In genomic region chr13:38582133-38582532, GRCh38 we compare ENCODE assay signal across 8 cellular contexts.
DNase-seq lines count a peak whose midpoint lies in the region; ATAC-seq, FAIRE-seq and TF ChIP-seq lines count a peak whose summit lies in the region.

No MANE protein-coding gene starts in this region.

- in situ Hi-C loops in GM12878 (cut with MboI): no loop called here

- no peak overlapping the region for H3K4me2 ChIP-seq in GM12878 (ENCODE audit: control insufficient read depth, insufficient read depth)

- H3K27ac ChIP-seq in GM12878 (ENCODE audit: control insufficient read depth, insufficient read depth) (no peak overlapping the region), esophagus squamous epithelium (no peak overlapping the region), stomach (no peak overlapping the region)

- intact Hi-C loops in GM12878 (cut with micrococcal nuclease; ENCODE audit: unreplicated experiment): loop anchor here (2.0 to 10.0 kb wide), 3 partner anchors 290 to 1507 kb away; no protein-coding TSS in a partner anchor
- intact Hi-C loops in esophagus squamous epithelium (cut with DNase I): no loop called here
- intact Hi-C loops in stomach (cut with DNase I; ENCODE audit: low total_unique reads): no loop called here

- no peak overlapping the region for H3K9ac ChIP-seq in GM12878 (ENCODE audit: control insufficient read depth, insufficient read depth, low read length)

- no peaks in the 10 kb centered on the region for H3K79me2 ChIP-seq in GM12878 (ENCODE audit: control insufficient read depth, insufficient read depth, low read length)

- no peak overlapping the region for H2AFZ ChIP-seq in GM12878 (ENCODE audit: control insufficient read depth, low read depth, low read length)

- peak; percentile 17 to 53 (median 29); a peak in 4 of 6 replicates for TF ChIP-seq CTCF in GM12878 (IDR thresholded peaks at IDR 0.05 in 2 of 3, conservative IDR thresholded peaks at IDR 0.05 in 1 of 3; ENCODE audit: control insufficient read depth in 2 of 3, extremely low read depth in 1 of 3, insufficient read depth in 1 of 3, low read depth in 3 of 3, low read length in 3 of 3)
- TF ChIP-seq CTCF in esophagus squamous epithelium (IDR thresholded peaks at IDR 0.05): peak in 3 of 6 experiments; percentile 18 to 42 (median 37)
- peak in 2 of 7 experiments; percentile 12 to 19 for TF ChIP-seq CTCF in stomach (IDR thresholded peaks at IDR 0.05)

- DNase-seq in NCI-H524 (lab: John Stamatoyannopoulos, UW): peak; percentile 35 to 52
- no peak for DNase-seq in NCI-H524 treated with DMSO at 0.1 percent for 48 hours (lab: John Stamatoyannopoulos, UW)
- DNase-seq in NCI-H2196 treated with DMSO at 0.1 percent for 48 hours (lab: John Stamatoyannopoulos, UW; ENCODE audit: unreplicated experiment): peak; percentile 12
- DNase-seq in GM12878 (ENCODE audit: low read depth, low spot score): no peak
- peak; percentile 58 for DNase-seq in kidney tubule cell (ENCODE audit: low spot score)
- DNase-seq in esophagus squamous epithelium (lab: John Stamatoyannopoulos, UW): no peak
- DNase-seq in stomach: no peak

- H3K27me3 ChIP-seq in GM12878 (replicated peaks in 1 of 2; ENCODE audit: control insufficient read depth in 2 of 2, insufficient read depth in 2 of 2, low read length in 1 of 2) (no peaks in the 10 kb centered on the region), esophagus squamous epithelium (no peaks in the 10 kb centered on the region), stomach (no peaks in the 10 kb centered on the region)

- TF ChIP-seq EP300 in GM12878 (IDR thresholded peaks at IDR 0.05; ENCODE audit: borderline replicate concordance in 1 of 2, control insufficient read depth in 1 of 2, low read depth in 2 of 2, low read length in 2 of 2) (no peak), stomach (IDR thresholded peaks at IDR 0.05) (no peak)

- RAD21 ChIA-PET in GM12878 (lab: Charles Lee; ENCODE audit: unreplicated experiment): interaction anchor here (1.0 to 1.4 kb wide), 7 partner anchors 78 to 1515 kb away, joined by 3 read pairs; no protein-coding TSS in a partner anchor

- H4K20me1 ChIP-seq in GM12878 (ENCODE audit: control insufficient read depth, insufficient read depth): no peaks in the 10 kb centered on the region

- 0% methylated on average over 2 of the region's 2 CpGs for WGBS in GM12878 (ENCODE audit: insufficient coverage, insufficient replicate concordance, low lambda C conversion rate, missing lambda C conversion rate)
- WGBS in esophagus squamous epithelium, 2 donors: 10 to 28% methylated on average over 2 of the region's 2 CpGs
- WGBS in stomach, 5 donors: 5 to 16% (median 10%) methylated on average over 2 of the region's 2 CpGs

- H3K4me1 ChIP-seq in GM12878 (ENCODE audit: control insufficient read depth, insufficient read depth, low read length) (no peaks in the 10 kb centered on the region), esophagus squamous epithelium (no peaks in the 10 kb centered on the region), stomach (no peaks in the 10 kb centered on the region)

- CTCF ChIA-PET in GM12878 (lab: Yijun Ruan, JAX): interaction anchor here (0.6 to 1.8 kb wide), 19 partner anchors 8 to 1471 kb away, joined by 3 to 9 read pairs (median 3); partner anchors contain the start of genes STOML3 and TRPC4

- POLR2A ChIA-PET in GM12878 (lab: Charles Lee): no interaction called here

- TF ChIP-seq POLR2A in GM12878 (IDR thresholded peaks at IDR 0.05; ENCODE audit: low read depth, low read length): no peak
- TF ChIP-seq POLR2A in esophagus squamous epithelium (IDR thresholded peaks at IDR 0.05): no peak
- TF ChIP-seq POLR2A in stomach (IDR thresholded peaks at IDR 0.05): no peak

- ATAC-seq in HG02678 (IDR thresholded peaks at IDR 0.05; ENCODE audit: unreplicated experiment): peak; percentile 73
- peak; percentile 85 for ATAC-seq in GM12878

- TF ChIP-seq RAD21 in GM12878 (IDR thresholded peaks at IDR 0.05; ENCODE audit: insufficient read depth, low read depth, low read length): peak; percentile 66

- H3K36me3 ChIP-seq in GM12878 (ENCODE audit: control insufficient read depth in 2 of 2, insufficient read depth in 2 of 2, low read length in 1 of 2): no peaks in the 10 kb centered on the region
- H3K36me3 ChIP-seq in esophagus squamous epithelium: no peaks in the 10 kb centered on the region
- no peaks in the 10 kb centered on the region for H3K36me3 ChIP-seq in stomach

- SMC1A ChIA-PET in GM12878 (lab: Charles Lee; ENCODE audit: uncharacterized antibody, unreplicated experiment): interaction anchor here (0.7 to 2.1 kb wide), 7 partner anchors 10 to 714 kb away, joined by 3 to 9 read pairs (median 3); partner anchors contain the start of gene UFM1

- H3K9me3 ChIP-seq in GM12878 (replicated peaks; ENCODE audit: control insufficient read depth, insufficient read depth, low read length): no peaks in the 10 kb centered on the region
- H3K9me3 ChIP-seq in esophagus squamous epithelium: no peaks in the 10 kb centered on the region
- H3K9me3 ChIP-seq in stomach: no peaks in the 10 kb centered on the region

- H3K4me3 ChIP-seq in GM12878 (no peak overlapping the region), esophagus squamous epithelium (no peak overlapping the region), stomach (no peak overlapping the region)

- FAIRE-seq in GM12878 (lab: Jason Lieb, UNC): no peak

- no TSS peak for BruUV-seq in GM12878 (replicated peaks; lab: Mats Ljungman, UMichigan)

TF ChIP-seq in GM12878, 131 proteins besides CTCF, POLR2A, EP300 and RAD21:
- peak; percentile 51; the same call in 1 of the 2 replicates for TF ChIP-seq SMC3 (IDR thresholded peaks at IDR 0.05; ENCODE audit: borderline replicate concordance, low read length)
- no peak for TF ChIP-seq STAT1 (conservative IDR thresholded peaks at IDR 0.05)

Comparison
In these comparisons a context has a peak if more than half of its experiments do, and no peak if none do; other contexts are left out.
1. DNase-seq: peak in NCI-H524 (2 of 2), NCI-H2196 treated with DMSO at 0.1 percent for 48 hours (single experiment) and kidney tubule cell (single experiment); none in NCI-H524 treated with DMSO at 0.1 percent for 48 hours (single experiment), GM12878 (single experiment), esophagus squamous epithelium (single experiment) and stomach (single experiment).